30 cellular contexts compared by ENCODE assay signal in genomic region chr2:241837197-241837596, GRCh38. TPM values are rescaled to one million over a fixed set of nuclear protein-coding genes. Genes with fewer than 3 reads are reported as not detected.
"Had no signal": no experiment of that assay in that cellular context is flagged by ENCODE, and none has a peak within 500 bp of the region (broad histone marks: within the 10 kb centered on the region; RNA-seq: fewer than 3 reads in every experiment).

No MANE protein-coding gene starts in this region.

- DNase-seq: activated CD4-positive, alpha-beta T cell treated with anti-CD3 and anti-CD28 coated beads for 4 hours; activated CD4-positive, CD25-positive, alpha-beta regulatory T cell; activated gamma-delta T cell treated with Interleukin-2 at 50 U/mL for 16 hours; activated naive CD4-positive, alpha-beta T cell treated with anti-CD3 and anti-CD28 coated beads, Interleukin-2, amount 10 ng/mL, durations not matched to agents 7 days and 5 days; activated naive CD8-positive, alpha-beta T cell treated with anti-CD3 and anti-CD28 coated beads for 36 hours; activated T-cell treated with anti-CD3 and anti-CD28 coated beads for 4 hours; activated T-cell treated with anti-CD3 and anti-CD28 coated beads, Interleukin-2, amount 50 U/mL, for 48 hours; brain microvascular endothelial cell; IMR-90; KG1; NCI-H1048; NCI-H1417 treated with DMSO at 0.1 percent for 48 hours; NCI-H1694; NCI-H2029; NCI-H2107; NCI-H345; NCI-H510A treated with DMSO at 0.1 percent for 48 hours; NCI-H69; NK-92 treated with Interleukin-12 subunit alpha and Interleukin-12 subunit beta, amount 100 ng/mL, for 24 hours; OCI-M1; RPMI8226; SK-N-SH; T-helper 1 cell had no signal

- H3K4me2 ChIP-seq: SK-N-SH had no signal

- ATAC-seq: Panc1, Right ventricle myocardium inferior had no signal

- H3K36me3 Mint-ChIP-seq: activated naive CD4-positive, alpha-beta T cell treated with anti-CD3 and anti-CD28 coated beads, Interleukin-2, amount 10 ng/mL, durations not matched to agents 7 days and 5 days; activated naive CD8-positive, alpha-beta T cell treated with anti-CD3 and anti-CD28 coated beads for 36 hours had no signal

- H3K9me3 Mint-ChIP-seq: activated naive CD4-positive, alpha-beta T cell treated with anti-CD3 and anti-CD28 coated beads, Interleukin-2, amount 10 ng/mL, durations not matched to agents 7 days and 5 days; activated naive CD8-positive, alpha-beta T cell treated with anti-CD3 and anti-CD28 coated beads for 36 hours; activated T-helper 2 cell treated with anti-CD3 and anti-CD28 coated beads, Interferon-gamma antibody, Interleukin-2, Interleukin-4, amounts not matched to agents 10 μg/mL and 5 μg/mL and 100 μg/mL, durations not matched to agents 14 hours and 24 hours and 36 hours had no signal

- H3K27ac Mint-ChIP-seq: activated naive CD8-positive, alpha-beta T cell treated with anti-CD3 and anti-CD28 coated beads for 36 hours; activated T-helper 2 cell treated with anti-CD3 and anti-CD28 coated beads, Interferon-gamma antibody, Interleukin-2, Interleukin-4, amounts not matched to agents 10 μg/mL and 5 μg/mL and 100 μg/mL, durations not matched to agents 14 hours and 24 hours and 36 hours had no signal

- H3K27me3 ChIP-seq: cardiac muscle cell had no signal

- H3K36me3 ChIP-seq: brain microvascular endothelial cell, cardiac muscle cell had no signal

- H3K9me2 ChIP-seq: SK-N-SH had no signal

- H3K4me3 Mint-ChIP-seq: activated naive CD4-positive, alpha-beta T cell treated with anti-CD3 and anti-CD28 coated beads, Interleukin-2, amount 10 ng/mL, durations not matched to agents 7 days and 5 days; activated naive CD8-positive, alpha-beta T cell treated with anti-CD3 and anti-CD28 coated beads for 36 hours had no signal

- H3K4me1 Mint-ChIP-seq: activated naive CD4-positive, alpha-beta T cell treated with anti-CD3 and anti-CD28 coated beads, Interleukin-2, amount 10 ng/mL, durations not matched to agents 7 days and 5 days; activated naive CD8-positive, alpha-beta T cell treated with anti-CD3 and anti-CD28 coated beads for 36 hours had no signal

- H3K27ac ChIP-seq: brain microvascular endothelial cell, cardiac muscle cell, VCaP had no signal

- H3K9me3 ChIP-seq: SK-N-SH had no signal

- H3K4me3 ChIP-seq: cardiac muscle cell had no signal

RNA-seq across cellular contexts. Expression of gene PDCD1, which starts 21.5 kb away (rescaled TPM):
- total RNA-seq: cardiac muscle cell, IMR-90, LHCN-M2, M059J had no signal
- polyA plus RNA-seq: cardiac muscle cell, IMR-90, SK-N-SH had no signal

RNA-seq across cellular contexts. Expression of gene NEU4, which starts 28.2 kb away (rescaled TPM):
- total RNA-seq: IMR-90, LHCN-M2, M059J had no signal
- polyA plus RNA-seq: IMR-90 had no signal

RNA-seq across cellular contexts. Expression of gene RTP5, which starts 32.3 kb away (rescaled TPM):
- total RNA-seq: cardiac muscle cell, IMR-90, LHCN-M2, M059J, Right ventricle myocardium inferior had no signal
- polyA plus RNA-seq: cardiac muscle cell, IMR-90, SK-N-SH had no signal
